20 cellular contexts compared by ENCODE assay signal in the genomic region with DNA sequence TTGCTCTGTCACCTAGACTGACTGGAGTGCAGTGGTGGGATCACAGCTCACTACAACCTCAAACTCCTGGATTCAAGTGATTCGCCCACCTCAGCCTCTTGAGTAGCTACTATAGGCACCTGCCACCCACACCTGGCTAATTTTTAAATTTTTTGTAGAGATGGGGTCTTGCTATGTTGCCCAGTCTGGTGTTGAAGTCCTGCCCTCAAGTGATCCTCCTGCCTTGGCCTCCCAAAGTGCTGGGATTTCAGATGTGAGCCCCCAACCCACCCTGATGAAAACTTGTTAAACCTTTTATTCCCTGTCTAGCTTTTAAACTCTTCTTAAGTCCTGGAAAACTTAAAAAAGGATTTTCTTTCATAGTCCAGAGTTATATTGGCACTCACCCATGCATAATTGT. TPM values are rescaled to one million over a fixed set of nuclear protein-coding genes. Genes with fewer than 3 reads are reported as not detected.
DNase-seq lines count a peak whose midpoint lies in the region; ATAC-seq and TF ChIP-seq lines count a peak whose summit lies in the region.
"Had no signal": no experiment of that assay in that cellular context is flagged by ENCODE, and none has a peak within 500 bp of the region (broad histone marks: within the 10 kb centered on the region; RNA-seq: fewer than 3 reads in every experiment).

No MANE protein-coding gene starts in this region.

- no peak overlapping the region for H2AFZ ChIP-seq in PC-9

- TF ChIP-seq CTCF in Calu3 (IDR thresholded peaks at IDR 0.05; ENCODE audit: unreplicated experiment) (no peak), PC-9 (conservative IDR thresholded peaks at IDR 0.05) (no peak), kidney epithelial cell (IDR thresholded peaks at IDR 0.05; ENCODE audit: insufficient read depth, low read length, poor library complexity, severe bottlenecking) (no peak)

- no peaks in the 10 kb centered on the region for H3K9me3 ChIP-seq in PC-9 (ENCODE audit: insufficient read depth, low read depth)
- H3K9me3 ChIP-seq: upper lobe of left lung had no signal

- intact Hi-C loops in Calu3 (cut with micrococcal nuclease; ENCODE audit: unreplicated experiment) (no loop called here), PC-9 (cut with micrococcal nuclease; ENCODE audit: unreplicated experiment) (loop anchor here (5.0 kb wide), 5 partner anchors 131 to 1296 kb away; no protein-coding TSS in a partner anchor)

- POLR2A ChIA-PET in PC-9 (lab: Charles Lee; ENCODE audit: unreplicated experiment) = interaction anchor here (0.5 to 0.7 kb wide), 3 partner anchors 77 to 491 kb away, joined by 3 to 9 read pairs (median 3); no protein-coding TSS in a partner anchor

- peaks cover 45% of the 10 kb centered on the region for H3K36me3 ChIP-seq in PC-9 (ENCODE audit: low read depth)
- H3K36me3 ChIP-seq in kidney epithelial cell (ENCODE audit: control insufficient read depth, insufficient read depth, low read length) = no peaks in the 10 kb centered on the region

- peak overlapping the region; percentile 1 for H3K4me3 Mint-ChIP-seq in T-helper 1 cell treated with Interleukin-12 subunit alpha and Interleukin-12 subunit beta and Interleukin-4 antibody, amounts not matched to agents 30 μg/mL and 1 μg/mL, for 36 hours
- H3K4me3 Mint-ChIP-seq in Calu3 (ENCODE audit: low read depth, unreplicated experiment) = peak overlapping the region; percentile 85

- DNase-seq in T-helper 1 cell (no peak), Calu3 (no peak), PC-9 (no peak), kidney epithelial cell (ENCODE audit: low read depth) (no peak), NCI-H446 treated with DMSO at 0.1 percent for 48 hours (lab: John Stamatoyannopoulos, UW) (no peak)
- DNase-seq: activated T-cell treated with anti-CD3 and anti-CD28 coated beads, Interleukin-2, amount 50 U/mL, for 72 hours; C1 segment of cervical spinal cord; left cardiac atrium; MM.1S; NCI-H1436 treated with DMSO at 0.1 percent for 48 hours; NCI-H2171 treated with DMSO at 0.1 percent for 48 hours; NCI-H69; Right ventricle myocardium superior; stimulated activated CD4-positive, alpha-beta T cell treated with anti-CD3 and anti-CD28 coated beads, Interleukin-4, amount 100 ng/mL, for 24 hours; upper lobe of left lung had no signal

- H3K27me3 ChIP-seq in PC-9 (ENCODE audit: insufficient read depth, low read depth) = no peaks in the 10 kb centered on the region
- no peaks in the 10 kb centered on the region for H3K27me3 ChIP-seq in kidney epithelial cell (ENCODE audit: control insufficient read depth, insufficient read depth, low read length)
- H3K27me3 ChIP-seq: upper lobe of left lung had no signal

- H3K4me3 ChIP-seq in PC-9 = no peak overlapping the region
- H3K4me3 ChIP-seq in kidney epithelial cell (ENCODE audit: low read depth, low read length) = peak overlapping the region; percentile 3
- H3K4me3 ChIP-seq: smooth muscle cell, upper lobe of left lung had no signal

- CTCF ChIA-PET in Calu3 (lab: Charles Lee) (no interaction called here), PC-9 (lab: Charles Lee) (no interaction called here)

- H3K9me3 Mint-ChIP-seq in T-helper 1 cell treated with Interleukin-12 subunit alpha and Interleukin-12 subunit beta and Interleukin-4 antibody, amounts not matched to agents 30 μg/mL and 1 μg/mL, for 36 hours = no peaks in the 10 kb centered on the region
- H3K9me3 Mint-ChIP-seq in Calu3 (ENCODE audit: low read depth, unreplicated experiment) = no peaks in the 10 kb centered on the region
- H3K9me3 Mint-ChIP-seq: activated T-cell treated with anti-CD3 and anti-CD28 coated beads, Interleukin-2, amount 50 U/mL, for 72 hours; brain had no signal

- H3K27me3 Mint-ChIP-seq in T-helper 1 cell treated with Interleukin-12 subunit alpha and Interleukin-12 subunit beta and Interleukin-4 antibody, amounts not matched to agents 30 μg/mL and 1 μg/mL, for 36 hours (ENCODE audit: low read depth) = no peaks in the 10 kb centered on the region
- no peaks in the 10 kb centered on the region for H3K27me3 Mint-ChIP-seq in Calu3 (ENCODE audit: unreplicated experiment)

- ATAC-seq in GM21576 (IDR thresholded peaks at IDR 0.05; ENCODE audit: unreplicated experiment) (no peak), GM19351 (IDR thresholded peaks at IDR 0.05; ENCODE audit: unreplicated experiment) (no peak)
- ATAC-seq: activated T-cell treated with anti-CD3 and anti-CD28 coated beads, Interleukin-2, amount 50 U/mL, for 72 hours; left cardiac atrium had no signal

- peaks cover 60% of the 10 kb centered on the region for H3K79me2 ChIP-seq in PC-9 (ENCODE audit: low read depth)

- H3K27ac Mint-ChIP-seq in T-helper 1 cell treated with Interleukin-12 subunit alpha and Interleukin-12 subunit beta and Interleukin-4 antibody, amounts not matched to agents 30 μg/mL and 1 μg/mL, for 36 hours = peak overlapping the region; percentile 72
- H3K27ac Mint-ChIP-seq in Calu3 (ENCODE audit: unreplicated experiment) = peak overlapping the region; percentile 39

- peaks cover 36% of the 10 kb centered on the region for H3F3A ChIP-seq in PC-9 (ENCODE audit: insufficient read depth, low read depth)

- H4K20me1 ChIP-seq in PC-9 (ENCODE audit: insufficient read depth) = no peaks in the 10 kb centered on the region

- peaks cover 52% of the 10 kb centered on the region for H3K4me1 ChIP-seq in PC-9 (replicated peaks; ENCODE audit: insufficient read depth)

- peak overlapping the region; percentile 84; the same call in 1 of the 2 replicates for H3K4me2 ChIP-seq in PC-9
- H3K4me2 ChIP-seq: smooth muscle cell had no signal

- no peaks in the 10 kb centered on the region for H3K9me2 ChIP-seq in PC-9 (ENCODE audit: insufficient read depth)

- no peak overlapping the region for H3K27ac ChIP-seq in PC-9
- H3K27ac ChIP-seq: upper lobe of left lung had no signal

- H3K36me3 Mint-ChIP-seq in T-helper 1 cell treated with Interleukin-12 subunit alpha and Interleukin-12 subunit beta and Interleukin-4 antibody, amounts not matched to agents 30 μg/mL and 1 μg/mL, for 36 hours (ENCODE audit: low read depth) = peaks cover 34% of the 10 kb centered on the region
- peaks cover 77% of the 10 kb centered on the region for H3K36me3 Mint-ChIP-seq in Calu3 (ENCODE audit: insufficient read depth, unreplicated experiment)

- H3K4me1 Mint-ChIP-seq in T-helper 1 cell treated with Interleukin-12 subunit alpha and Interleukin-12 subunit beta and Interleukin-4 antibody, amounts not matched to agents 30 μg/mL and 1 μg/mL, for 36 hours (ENCODE audit: low read depth) = peaks cover 38% of the 10 kb centered on the region
- H3K4me1 Mint-ChIP-seq in Calu3 (ENCODE audit: low read depth, unreplicated experiment) = peaks cover 57% of the 10 kb centered on the region

- no TSS peak for BruUV-seq in Calu3 (replicated peaks; lab: Mats Ljungman, UMichigan)
- BruUV-seq in PC-9 (replicated peaks; lab: Mats Ljungman, UMichigan) = no TSS peak

RNA-seq across cellular contexts. Expression of a gene that starts 2.6 kb away (rescaled TPM):
- total RNA-seq in Calu3 (2022) (170 and 201 TPM in 2 replicates), PC-9 (2021) (128 and 145 TPM in 2 replicates), kidney epithelial cell (20.5 and 26.3 TPM in 2 replicates)

RNA-seq across cellular contexts. Expression of a gene that starts 42.3 kb away (rescaled TPM):
- 159 and 163 TPM in 2 replicates for total RNA-seq in Calu3 (2022)
- total RNA-seq in PC-9 (2021) = 39.6 and 43.5 TPM in 2 replicates
- total RNA-seq in kidney epithelial cell = 14.9 and 22.4 TPM in 2 replicates
